ENCODE assay signal across 1 cellular context in the genomic region with DNA sequence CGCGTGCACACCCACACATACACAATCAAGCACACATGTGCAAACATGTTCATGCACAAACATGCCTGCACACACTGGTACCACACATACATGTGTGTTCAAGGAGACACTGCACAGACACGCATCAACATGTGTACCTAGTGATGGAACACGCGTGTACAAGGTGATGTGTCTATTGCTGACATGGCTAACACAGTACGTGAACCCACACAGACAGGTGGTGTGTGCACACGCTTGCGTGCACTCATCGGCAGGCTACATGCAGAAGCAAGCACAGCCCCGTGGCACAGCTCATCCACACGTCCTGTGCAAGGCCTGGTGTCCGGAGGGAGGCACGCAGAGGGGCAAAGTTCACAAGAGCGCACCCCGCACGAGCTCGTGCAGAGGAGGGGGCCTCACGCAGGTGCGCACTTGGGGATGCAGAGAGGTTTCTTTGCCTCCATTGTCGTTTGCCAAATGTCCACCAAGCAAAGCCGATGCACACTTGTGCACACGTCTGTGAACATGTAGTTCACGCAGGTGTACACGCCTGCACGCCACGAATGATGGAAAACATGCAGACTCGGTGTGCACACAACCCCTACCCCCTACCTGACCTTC.
TF ChIP-seq lines count a peak whose summit lies in the region.

No MANE protein-coding gene starts in this region.

TF ChIP-seq in IMR-90, 13 proteins besides CTCF, POLR2A, EP300 and RAD21 (continued from another document):
- TF ChIP-seq CHD1 (IDR thresholded peaks at IDR 0.05; ENCODE audit: low read depth, low read length), result no peak
- TF ChIP-seq BHLHE40 (IDR thresholded peaks at IDR 0.05; ENCODE audit: low read depth, low read length), result no peak
- TF ChIP-seq, protein P1, sequence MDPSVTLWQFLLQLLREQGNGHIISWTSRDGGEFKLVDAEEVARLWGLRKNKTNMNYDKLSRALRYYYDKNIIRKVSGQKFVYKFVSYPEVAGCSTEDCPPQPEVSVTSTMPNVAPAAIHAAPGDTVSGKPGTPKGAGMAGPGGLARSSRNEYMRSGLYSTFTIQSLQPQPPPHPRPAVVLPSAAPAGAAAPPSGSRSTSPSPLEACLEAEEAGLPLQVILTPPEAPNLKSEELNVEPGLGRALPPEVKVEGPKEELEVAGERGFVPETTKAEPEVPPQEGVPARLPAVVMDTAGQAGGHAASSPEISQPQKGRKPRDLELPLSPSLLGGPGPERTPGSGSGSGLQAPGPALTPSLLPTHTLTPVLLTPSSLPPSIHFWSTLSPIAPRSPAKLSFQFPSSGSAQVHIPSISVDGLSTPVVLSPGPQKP (IDR thresholded peaks at IDR 0.05; ENCODE audit: borderline replicate concordance, low read depth, low read length), result no peak
- no peak for TF ChIP-seq RFX5 (IDR thresholded peaks at IDR 0.05; ENCODE audit: low read depth, low read length)
- TF ChIP-seq, protein P2, sequence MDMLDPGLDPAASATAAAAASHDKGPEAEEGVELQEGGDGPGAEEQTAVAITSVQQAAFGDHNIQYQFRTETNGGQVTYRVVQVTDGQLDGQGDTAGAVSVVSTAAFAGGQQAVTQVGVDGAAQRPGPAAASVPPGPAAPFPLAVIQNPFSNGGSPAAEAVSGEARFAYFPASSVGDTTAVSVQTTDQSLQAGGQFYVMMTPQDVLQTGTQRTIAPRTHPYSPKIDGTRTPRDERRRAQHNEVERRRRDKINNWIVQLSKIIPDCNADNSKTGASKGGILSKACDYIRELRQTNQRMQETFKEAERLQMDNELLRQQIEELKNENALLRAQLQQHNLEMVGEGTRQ (IDR thresholded peaks at IDR 0.05; ENCODE audit: low read depth, low read length), result no peak
- no peak for TF ChIP-seq SMC3 (IDR thresholded peaks at IDR 0.05; ENCODE audit: low read depth, low read length)
- no peak for TF ChIP-seq NFE2L2 (IDR thresholded peaks at IDR 0.05; ENCODE audit: low read depth, low read length)
- TF ChIP-seq MAZ (IDR thresholded peaks at IDR 0.05; ENCODE audit: borderline replicate concordance, low read depth, low read length), result no peak
- no peak for TF ChIP-seq MAFK (IDR thresholded peaks at IDR 0.05; ENCODE audit: low read depth, low read length)
- TF ChIP-seq MXI1 (IDR thresholded peaks at IDR 0.05; ENCODE audit: borderline replicate concordance, low read depth, low read length), result no peak
- no peak for TF ChIP-seq CEBPB (IDR thresholded peaks at IDR 0.05; ENCODE audit: low read depth, low read length)
